Comparison of ENCODE assay signal across 1 cellular context in genomic region chr7:30807941-30808340, GRCh38. TPM values are rescaled to one million over a fixed set of nuclear protein-coding genes. Genes with fewer than 3 reads are reported as not detected.
"Had no signal": no experiment of that assay in that cellular context is flagged by ENCODE, and none has a peak within 500 bp of the region (broad histone marks: within the 10 kb centered on the region; RNA-seq: fewer than 3 reads in every experiment).

No MANE protein-coding gene starts in this region.

RNA-seq across cellular contexts. Expression of gene INMT, which starts 56.0 kb away (rescaled TPM):
- total RNA-seq: renal cortical epithelial cell had no signal
